8 cellular contexts compared by ENCODE assay signal in genomic region chr15:40108061-40108854, GRCh38. TPM values are rescaled to one million over a fixed set of nuclear protein-coding genes. Genes with fewer than 3 reads are reported as not detected.
DNase-seq lines count a peak whose midpoint lies in the region; ATAC-seq, FAIRE-seq and TF ChIP-seq lines count a peak whose summit lies in the region.

No MANE protein-coding gene starts in this region.

- H3K4me2 ChIP-seq in Karpas-422 (ENCODE audit: low read depth, low read length, poor library complexity, severe bottlenecking) (peak overlapping the region; percentile 87), GM12878 (ENCODE audit: control insufficient read depth, insufficient read depth) (peak overlapping the region; percentile 96), smooth muscle cell (peak overlapping the region; percentile 99)

- H3K9me3 ChIP-seq in Karpas-422 (ENCODE audit: low read length) (no peaks in the 10 kb centered on the region), GM12878 (replicated peaks; ENCODE audit: control insufficient read depth, insufficient read depth, low read length) (no peaks in the 10 kb centered on the region), smooth muscle cell (replicated peaks; ENCODE audit: low read depth) (no peaks in the 10 kb centered on the region)

- H3K27ac ChIP-seq in Karpas-422 (ENCODE audit: low read length) (no peak overlapping the region), GM12878 (ENCODE audit: control insufficient read depth, insufficient read depth) (peak overlapping the region; percentile 96), smooth muscle cell (ENCODE audit: low read depth) (peak overlapping the region; percentile 50)

- TF ChIP-seq RAD21 in GM12878 (IDR thresholded peaks at IDR 0.05; ENCODE audit: insufficient read depth, low read depth, low read length), result no peak

- RAD21 ChIA-PET in GM12878 (lab: Charles Lee; ENCODE audit: unreplicated experiment), result interaction anchor here (0.7 to 24.6 kb wide), 15 partner anchors 11 to 220 kb away, joined by 3 to 903 read pairs (median 11); partner anchors contain the start of genes BUB1B and SRP14

- peak overlapping the region; percentile 72 for H3K4me3 ChIP-seq in Karpas-422 (ENCODE audit: low read length)
- H3K4me3 ChIP-seq in GM12878, result peak overlapping the region; percentile 73
- H3K4me3 ChIP-seq in smooth muscle cell, result peak overlapping the region; percentile 83

- peaks cover 17% of the 10 kb centered on the region for H3F3A ChIP-seq in smooth muscle cell (ENCODE audit: low read depth)

- H3K9ac ChIP-seq in Karpas-422 (ENCODE audit: low read length) (peak overlapping the region; percentile 58), GM12878 (ENCODE audit: control insufficient read depth, insufficient read depth, low read length) (peak overlapping the region; percentile 74), smooth muscle cell (ENCODE audit: low read depth) (peak overlapping the region; percentile 77)

- no peak for TF ChIP-seq POLR2A in GM12878 (IDR thresholded peaks at IDR 0.05; ENCODE audit: low read depth, low read length)

- WGBS in GM12878 (ENCODE audit: insufficient coverage, insufficient replicate concordance, low lambda C conversion rate, missing lambda C conversion rate), result under 1% methylated on average over 40 of the region's 47 CpGs
- 2% methylated on average over 39 of the region's 47 CpGs for WGBS in smooth muscle cell (ENCODE audit: low lambda C conversion rate)

- DNase-seq in activated CD4-positive, CD25-positive, alpha-beta regulatory T cell treated with anti-CD3 and anti-CD28 coated beads, Interleukin-2, amount 50 U/mL, for 72 hours, result peak; percentile 59
- DNase-seq in activated CD4-positive, CD25-positive, alpha-beta regulatory T cell (lab: John Stamatoyannopoulos, UW), result no peak
- DNase-seq in Karpas-422 (peak; percentile 50), GM12878 (ENCODE audit: low read depth, low spot score) (no peak), iris pigment epithelial cell (ENCODE audit: low read depth) (peak; percentile 32), smooth muscle cell (lab: John Stamatoyannopoulos, UW; ENCODE audit: unreplicated experiment) (no peak), HUDEP-2 (lab: John Stamatoyannopoulos, UW; ENCODE audit: unreplicated experiment in 76 of 76) (no peak), NCI-H446 treated with DMSO at 0.1 percent for 48 hours (lab: John Stamatoyannopoulos, UW) (no peak)

- no peaks in the 10 kb centered on the region for H3K9me2 ChIP-seq in Karpas-422 (replicated peaks; ENCODE audit: insufficient read depth, low read length)

- H4K20me1 ChIP-seq in Karpas-422 (ENCODE audit: insufficient read depth, low read depth, low read length) (no peaks in the 10 kb centered on the region; the same call in 1 of the 2 replicates), GM12878 (ENCODE audit: control insufficient read depth, insufficient read depth) (no peaks in the 10 kb centered on the region), smooth muscle cell (ENCODE audit: low read depth) (peaks cover 3% of the 10 kb centered on the region)

- no peak overlapping the region for H2AFZ ChIP-seq in Karpas-422 (ENCODE audit: low read length)
- H2AFZ ChIP-seq in GM12878 (ENCODE audit: control insufficient read depth, low read depth, low read length), result no peak overlapping the region; the same call in 1 of the 2 replicates
- peak overlapping the region; percentile 54 for H2AFZ ChIP-seq in smooth muscle cell (ENCODE audit: low read depth)

- no peak for ATAC-seq in GM12878

- no peak for TF ChIP-seq EP300 in GM12878 (IDR thresholded peaks at IDR 0.05; ENCODE audit: borderline replicate concordance in 1 of 2, control insufficient read depth in 1 of 2, low read depth in 2 of 2, low read length in 2 of 2)

- CTCF ChIA-PET in GM12878 (lab: Yijun Ruan, JAX), result interaction anchor here (0.7 to 19.0 kb wide), 21 partner anchors 13 to 314 kb away, joined by 3 to 776 read pairs (median 9); partner anchors contain the start of genes BUB1B and SRP14

- SMC1A ChIA-PET in GM12878 (lab: Charles Lee; ENCODE audit: uncharacterized antibody, unreplicated experiment), result interaction anchor here (1.0 to 29.7 kb wide), 14 partner anchors 29 to 171 kb away, joined by 3 to 1082 read pairs (median 4); partner anchors contain the start of genes BUB1B and SRP14

- in situ Hi-C loops in GM12878 (cut with MboI), result loop anchor here (10.0 kb wide), 3 partner anchors 53 to 323 kb away; partner anchors contain the start of genes EIF2AK4 and FSIP1

- no peaks in the 10 kb centered on the region for H3K27me3 ChIP-seq in Karpas-422 (ENCODE audit: low read length)
- no peaks in the 10 kb centered on the region for H3K27me3 ChIP-seq in GM12878 (replicated peaks in 1 of 2; ENCODE audit: control insufficient read depth in 2 of 2, insufficient read depth in 2 of 2, low read length in 1 of 2)
- H3K27me3 ChIP-seq in smooth muscle cell (ENCODE audit: low read depth), result no peaks in the 10 kb centered on the region

- H3K4me1 ChIP-seq in Karpas-422 (ENCODE audit: low read length) (peaks cover 49% of the 10 kb centered on the region), GM12878 (ENCODE audit: control insufficient read depth, insufficient read depth, low read length) (peaks cover 56% of the 10 kb centered on the region), smooth muscle cell (ENCODE audit: low read depth) (peaks cover 47% of the 10 kb centered on the region)

- no peaks in the 10 kb centered on the region for H3K36me3 ChIP-seq in Karpas-422 (ENCODE audit: insufficient read depth, low read length)
- no peaks in the 10 kb centered on the region for H3K36me3 ChIP-seq in GM12878 (ENCODE audit: control insufficient read depth in 2 of 2, insufficient read depth in 2 of 2, low read length in 1 of 2)
- no peaks in the 10 kb centered on the region for H3K36me3 ChIP-seq in smooth muscle cell (ENCODE audit: low read depth)

- BruUV-seq in GM12878 (replicated peaks; lab: Mats Ljungman, UMichigan), result no TSS peak

- TF ChIP-seq CTCF in GM12878 (IDR thresholded peaks at IDR 0.05 in 2 of 3, conservative IDR thresholded peaks at IDR 0.05 in 1 of 3; ENCODE audit: control insufficient read depth in 2 of 3, extremely low read depth in 1 of 3, insufficient read depth in 1 of 3, low read depth in 3 of 3, low read length in 3 of 3), result no peak
- TF ChIP-seq CTCF in smooth muscle cell (IDR thresholded peaks at IDR 0.05; ENCODE audit: borderline replicate concordance, insufficient read depth, poor library complexity, severe bottlenecking), result no peak

- POLR2A ChIA-PET in GM12878 (lab: Charles Lee), result interaction anchor here (0.6 to 17.1 kb wide), 12 partner anchors 10 to 173 kb away, joined by 3 to 307 read pairs (median 10); partner anchors contain the start of genes BUB1B and SRP14

- intact Hi-C loops in GM12878 (cut with micrococcal nuclease; ENCODE audit: unreplicated experiment), result loop anchor here (2.0 to 10.0 kb wide), 4 partner anchors 53 to 321 kb away; partner anchors contain the start of genes BUB1B and EIF2AK4

- FAIRE-seq in GM12878 (lab: Jason Lieb, UNC), result no peak

- H3K79me2 ChIP-seq in Karpas-422 (ENCODE audit: low read length) (no peaks in the 10 kb centered on the region), GM12878 (ENCODE audit: control insufficient read depth, insufficient read depth, low read length) (peaks cover 30% of the 10 kb centered on the region), smooth muscle cell (ENCODE audit: low read depth) (peaks cover 5% of the 10 kb centered on the region)

TF ChIP-seq in GM12878, 131 proteins besides CTCF, POLR2A, EP300 and RAD21 (continues in another document):
- TF ChIP-seq RFX5 (IDR thresholded peaks at IDR 0.05; ENCODE audit: low read depth, low read length) (no peak), IKZF1 (conservative IDR thresholded peaks at IDR 0.05) (peak; percentile 84)

RNA-seq across cellular contexts. Expression of gene BMF, which starts 0.4 kb away (rescaled TPM):
- 3.0 and 5.4 TPM in 2 replicates for total RNA-seq in Karpas-422 (2014; rRNA removed; shearing (Covaris generic); ENCODE audit: low replicate concordance)
- total RNA-seq in GM12878 (2013; cell fraction: nucleolus; rRNA removed), result 43.4 and 50.5 TPM in 2 replicates
- total RNA-seq in GM12878 (2014; rRNA removed) (17.3 and 19.2 TPM in 2 replicates), GM12878 (2014; rRNA removed; fragmentation: Illumina TruSeq; extraction: Trizol) (16.4 and 20.1 TPM in 2 replicates), GM12878 (2021) (34.9 and 35.7 TPM in 2 replicates), smooth muscle cell (9.1 and 11.2 TPM in 2 replicates)
- 20.0 TPM for polyA plus RNA-seq in GM12878 (2011; ENCODE audit: low read depth)
- polyA plus RNA-seq in GM12878 (2011; rRNA removed) (14.7 and 22.1 TPM in 2 replicates), GM12878 (2014; fragmentation: Illumina TruSeq; extraction: Trizol) (17.4 and 23.8 TPM in 2 replicates), GM12878 (2014; fragmentation: Nextera tagmentation; extraction: Ambion mirVana) (1 to 10 TPM in 1 of 2 experiments, under 1 TPM in 1; 0.82 to 1.3 TPM), GM12878 (2014; rRNA removed) (26.8 and 27.5 TPM in 2 replicates), GM12878 (2016; fragmentation: Nextera tagmentation; extraction: Ambion mirVana) (1 to 10 TPM; 4.0 to 4.2 TPM), smooth muscle cell (3.6 and 7.5 TPM in 2 replicates)
- polyA plus RNA-seq in GM12878 (2011; cell fraction: cytosol; rRNA removed), result 27.1 and 27.9 TPM in 2 replicates
- polyA plus RNA-seq in GM12878 (2011; cell fraction: nucleus; rRNA removed), result 24.6 and 24.9 TPM in 2 replicates
- 26.9 and 30.0 TPM in 2 replicates for polyA plus RNA-seq in GM12878 (2012)
- 21.4 and 35.2 TPM in 2 replicates for polyA minus RNA-seq in GM12878 (2011; rRNA and poly(A)+ RNA removed)
- polyA minus RNA-seq in GM12878 (2011; cell fraction: cytosol; rRNA and poly(A)+ RNA removed), result 8.8 and 9.4 TPM in 2 replicates
- polyA minus RNA-seq in GM12878 (2011; cell fraction: nucleus; rRNA and poly(A)+ RNA removed), result 9.3 and 14.4 TPM in 2 replicates

RNA-seq across cellular contexts. Expression of gene BUB1B, which starts 52.6 kb away (rescaled TPM):
- 58.2 and 60.1 TPM in 2 replicates for total RNA-seq in Karpas-422 (2014; rRNA removed; shearing (Covaris generic); ENCODE audit: low replicate concordance)
- total RNA-seq in GM12878 (2013; cell fraction: nucleolus; rRNA removed), result 142 and 156 TPM in 2 replicates
- total RNA-seq in GM12878 (2014; rRNA removed) (78.9 and 95.3 TPM in 2 replicates), GM12878 (2014; rRNA removed; fragmentation: Illumina TruSeq; extraction: Trizol) (92.6 and 95.4 TPM in 2 replicates), GM12878 (2021) (71.6 and 78.4 TPM in 2 replicates), smooth muscle cell (11.3 and 15.0 TPM in 2 replicates)
- polyA plus RNA-seq in GM12878 (2011; ENCODE audit: low read depth), result 29.4 TPM
- polyA plus RNA-seq in GM12878 (2011; rRNA removed) (84.4 and 105 TPM in 2 replicates), GM12878 (2014; fragmentation: Illumina TruSeq; extraction: Trizol) (98.6 and 126 TPM in 2 replicates), GM12878 (2014; fragmentation: Nextera tagmentation; extraction: Ambion mirVana) (10 to 100 TPM; 29.1 to 38.6 TPM), GM12878 (2014; rRNA removed) (66.7 and 79.6 TPM in 2 replicates), GM12878 (2016; fragmentation: Nextera tagmentation; extraction: Ambion mirVana) (10 to 100 TPM; 73.1 to 75.6 TPM), smooth muscle cell (5.8 and 6.1 TPM in 2 replicates)
- polyA plus RNA-seq in GM12878 (2011; cell fraction: cytosol; rRNA removed), result 35.8 and 36.0 TPM in 2 replicates
- polyA plus RNA-seq in GM12878 (2011; cell fraction: nucleus; rRNA removed), result 97.5 and 112 TPM in 2 replicates
- 25.4 and 35.5 TPM in 2 replicates for polyA plus RNA-seq in GM12878 (2012)
- polyA minus RNA-seq in GM12878 (2011; rRNA and poly(A)+ RNA removed), result 53.6 and 55.4 TPM in 2 replicates
- polyA minus RNA-seq in GM12878 (2011; cell fraction: cytosol; rRNA and poly(A)+ RNA removed), result 18.8 and 28.1 TPM in 2 replicates
- polyA minus RNA-seq in GM12878 (2011; cell fraction: nucleus; rRNA and poly(A)+ RNA removed), result 39.4 and 86.6 TPM in 2 replicates

Comparison
In these comparisons a context has a peak if more than half of its experiments do, and no peak if none do; other contexts are left out.
1. DNase-seq: peak in activated CD4-positive, CD25-positive, alpha-beta regulatory T cell treated with anti-CD3 and anti-CD28 coated beads, Interleukin-2, amount 50 U/mL, for 72 hours (single experiment), Karpas-422 (single experiment) and iris pigment epithelial cell (single experiment); none in activated CD4-positive, CD25-positive, alpha-beta regulatory T cell (0 of 4), GM12878 (single experiment), smooth muscle cell (single experiment), HUDEP-2 (0 of 76) and NCI-H446 treated with DMSO at 0.1 percent for 48 hours (single experiment).
2. Peak in every context shown above with its lines, with median percentiles within 50 percentile points of each other: H3K4me2 ChIP-seq, H3K4me3 ChIP-seq and H3K9ac ChIP-seq.